Comparison of ENCODE assay signal across 16 cellular contexts in the genomic region with DNA sequence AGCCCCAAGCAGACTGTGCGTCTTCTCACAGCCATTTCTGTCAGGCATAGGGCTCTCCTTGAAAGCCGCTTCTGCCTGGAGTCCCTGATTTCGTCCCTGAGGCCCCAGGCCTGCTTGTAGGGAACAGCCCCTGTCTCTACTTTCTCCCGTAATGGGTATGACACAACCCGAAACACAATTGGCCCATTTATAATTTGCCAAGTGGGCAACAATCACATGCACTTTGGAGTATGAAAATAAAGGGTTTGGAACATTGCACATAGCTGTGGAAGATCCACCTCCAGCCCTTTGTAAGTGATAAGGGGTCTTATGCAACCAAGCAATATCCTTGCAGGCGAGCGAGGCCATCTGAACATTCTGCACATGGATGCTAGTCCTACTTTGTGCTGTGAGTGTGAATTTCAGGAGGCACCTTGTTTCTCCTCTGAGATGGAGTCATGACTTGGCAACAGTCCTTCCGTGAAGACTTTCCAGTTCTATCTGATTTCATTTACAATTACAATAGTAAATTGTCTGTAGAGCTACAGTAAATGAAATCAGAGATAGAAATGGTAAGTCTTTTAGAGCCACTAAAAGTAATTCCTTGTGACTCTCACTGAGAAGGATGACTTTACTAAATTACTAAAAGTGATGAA.
A peak's percentile ranks its signal among the peaks of the same experiment; 100 is the strongest.
DNase-seq lines count a peak whose midpoint lies in the region; ATAC-seq, FAIRE-seq and TF ChIP-seq lines count a peak whose summit lies in the region.
"Had no signal": no experiment of that assay in that cellular context is flagged by ENCODE, and none has a peak within 500 bp of the region (broad histone marks: within the 10 kb centered on the region; RNA-seq: fewer than 3 reads in every experiment).

No MANE protein-coding gene starts in this region.

- peak; percentile 27 for DNase-seq in LHCN-M2 (ENCODE audit: low read depth)
- DNase-seq in left lung = no peak
- DNase-seq in stomach = no peak
- DNase-seq in small intestine = no peak
- no peak for DNase-seq in erythroblast (lab: John Stamatoyannopoulos, UW)
- no peak for DNase-seq in GDM1 (lab: John Stamatoyannopoulos, UW)
- DNase-seq: C1 segment of cervical spinal cord, DMS79 treated with DMSO at 0.1 percent for 48 hours, hippocampal formation, NCI-H82, SHP77 had no signal

- H3K27me3 ChIP-seq in left lung = no peaks in the 10 kb centered on the region
- H3K27me3 ChIP-seq in stomach = no peaks in the 10 kb centered on the region
- H3K27me3 ChIP-seq in small intestine (ENCODE audit: control insufficient read depth in 2 of 2, insufficient read depth in 2 of 2, low read length in 2 of 2) = no peaks in the 10 kb centered on the region
- H3K27me3 ChIP-seq: cardiac muscle cell had no signal

- peak overlapping the region in 4 of 5 experiments; percentile 31 to 98 (median 97) for H3K27ac Mint-ChIP-seq in brain

- no peak for ATAC-seq in left lung
- ATAC-seq in HG03196 (IDR thresholded peaks at IDR 0.05; ENCODE audit: unreplicated experiment) = no peak
- ATAC-seq: left lobe of liver had no signal

- peaks cover 6 to 19% (median 10%) of the 10 kb centered on the region in 5 experiments for H3K9me3 Mint-ChIP-seq in brain

- no peaks in the 10 kb centered on the region for H3K4me1 ChIP-seq in left lung
- H3K4me1 ChIP-seq in stomach = peaks cover 3 to 22% (median 13%) of the 10 kb centered on the region in 4 donors
- H3K4me1 ChIP-seq in small intestine (ENCODE audit: control insufficient read depth in 2 of 2, insufficient read depth in 1 of 2, low read depth in 1 of 2, low read length in 1 of 2) = no peaks in the 10 kb centered on the region

- H3K9me3 ChIP-seq in left lung (no peaks in the 10 kb centered on the region), stomach (no peaks in the 10 kb centered on the region), small intestine (ENCODE audit: control insufficient read depth, low read depth) (no peaks in the 10 kb centered on the region)

- H3K36me3 ChIP-seq in left lung (no peaks in the 10 kb centered on the region), stomach (no peaks in the 10 kb centered on the region), small intestine (ENCODE audit: control insufficient read depth in 2 of 2, insufficient read depth in 2 of 2, low read length in 2 of 2) (no peaks in the 10 kb centered on the region)
- H3K36me3 ChIP-seq: cardiac muscle cell had no signal

- peaks cover 8% of the 10 kb centered on the region for H3K36me3 Mint-ChIP-seq in brain

- intact Hi-C loops in left lung (cut with DNase I) (no loop called here), stomach (cut with DNase I; ENCODE audit: low total_unique reads) (no loop called here)

- no peak for TF ChIP-seq EP300 in stomach (IDR thresholded peaks at IDR 0.05)

- no peak for TF ChIP-seq POLR2A in stomach (IDR thresholded peaks at IDR 0.05)
- no peak for TF ChIP-seq POLR2A in erythroblast (IDR thresholded peaks at IDR 0.05; ENCODE audit: low read length)

- H3K4me3 ChIP-seq in left lung = no peak overlapping the region
- H3K4me3 ChIP-seq in stomach = no peak overlapping the region
- H3K4me3 ChIP-seq in small intestine (ENCODE audit: low read depth in 1 of 2, low read length in 2 of 2) = no peak overlapping the region
- H3K4me3 ChIP-seq: cardiac muscle cell had no signal

- no peak for FAIRE-seq in small intestine (lab: Jason Lieb, UNC)
- FAIRE-seq: HTR-8/SVneo had no signal

- H3K27ac ChIP-seq in left lung = peak overlapping the region; percentile 55 to 80
- peak overlapping the region in 4 of 5 donors; percentile 50 to 76 (median 70) for H3K27ac ChIP-seq in stomach
- H3K27ac ChIP-seq in small intestine (ENCODE audit: low read depth in 1 of 2, low read length in 1 of 2) = peak overlapping the region in 1 of 2 donors; percentile 63
- H3K27ac ChIP-seq: cardiac muscle cell had no signal

- H3K4me1 Mint-ChIP-seq in brain = peaks cover 69% of the 10 kb centered on the region

- no peak overlapping the region for H3K4me3 Mint-ChIP-seq in brain

- no peaks in the 10 kb centered on the region for H3K27me3 Mint-ChIP-seq in brain

- 90 to 95% (median 92%) methylated on average over 8 of the region's 8 CpGs for WGBS in stomach, 5 donors
- WGBS in small intestine, 3 donors = 84 to 92% (median 91%) methylated on average over 8 of the region's 8 CpGs

- TF ChIP-seq CTCF in brain (conservative IDR thresholded peaks at IDR 0.05) (no peak), left lung (IDR thresholded peaks at IDR 0.05) (no peak), stomach (IDR thresholded peaks at IDR 0.05) (no peak)
